ENCODE assay signal across 24 cellular contexts in genomic region chr7:137469191-137469811, GRCh38.
"Had no signal": no experiment of that assay in that cellular context is flagged by ENCODE, and none has a peak within 500 bp of the region (broad histone marks: within the 10 kb centered on the region; RNA-seq: fewer than 3 reads in every experiment).

No MANE protein-coding gene starts in this region.

- H3K36me3 Mint-ChIP-seq: activated naive CD8-positive, alpha-beta T cell treated with anti-CD3 and anti-CD28 coated beads for 36 hours; naive thymus-derived CD4-positive, alpha-beta T cell had no signal

- H3K27me3 ChIP-seq: esophagus squamous epithelium, gastroesophageal sphincter, upper lobe of left lung had no signal

- H3K9me3 Mint-ChIP-seq: activated naive CD8-positive, alpha-beta T cell treated with anti-CD3 and anti-CD28 coated beads for 36 hours; activated T-cell treated with anti-CD3 and anti-CD28 coated beads, Interleukin-2, amount 50 U/mL, for 4 hours; activated T-helper 2 cell treated with anti-CD3 and anti-CD28 coated beads, Interferon-gamma antibody, Interleukin-2, Interleukin-4, amounts not matched to agents 10 μg/mL and 5 μg/mL and 100 μg/mL, durations not matched to agents 14 hours and 24 hours and 36 hours; dendritic cell treated with granulocyte-macrophage colony-stimulating factor and Interleukin-4, amounts not matched to agents 40 ng/mL and 50 ng/mL, for 4 days had no signal

- DNase-seq: activated CD4-positive, alpha-beta T cell treated with anti-CD3 and anti-CD28 coated beads for 4 hours; activated CD4-positive, alpha-beta T cell treated with anti-CD3 and anti-CD28 coated beads, Interleukin-2, amount 50 U/mL, for 48 hours; activated CD4-positive, CD25-positive, alpha-beta regulatory T cell; activated CD8-positive, alpha-beta memory T cell treated with anti-CD3 and anti-CD28 coated beads, Interleukin-2, amount 50 U/mL, for 48 hours; activated naive CD4-positive, alpha-beta T cell treated with Interleukin-2 at 50 U/mL for 16 hours; activated naive CD8-positive, alpha-beta T cell treated with anti-CD3 and anti-CD28 coated beads for 36 hours; activated T-cell treated with anti-CD3 and anti-CD28 coated beads, Interleukin-2, amount 50 U/mL, for 4 hours; amniotic stem cell; effector memory CD4-positive, alpha-beta T cell; esophagus squamous epithelium; heart right ventricle; islet precursor cell; left colon; lower lobe of right lung; naive thymus-derived CD4-positive, alpha-beta T cell; SK-N-SH; stimulated activated CD4-positive, alpha-beta T cell treated with anti-CD3 and anti-CD28 coated beads, Interleukin-12 subunit alpha, Interleukin-12 subunit beta, amount 100 ng/mL, for 4 hours; stimulated activated CD4-positive, alpha-beta T cell treated with anti-CD3 and anti-CD28 coated beads, Interleukin-4, amount 100 ng/mL, for 4 hours; stimulated activated naive CD8-positive, alpha-beta T cell treated with anti-CD3 and anti-CD28 coated beads, Interleukin-15, Interleukin-2, amounts not matched to agents 100 U/mL and 50 U/mL, for 24 hours; upper lobe of left lung had no signal

- ATAC-seq: activated T-cell treated with anti-CD3 and anti-CD28 coated beads, Interleukin-2, amount 50 U/mL, for 4 hours; gastroesophageal sphincter; left colon; lower lobe of right lung; naive thymus-derived CD4-positive, alpha-beta T cell; stimulated activated naive CD8-positive, alpha-beta T cell treated with anti-CD3 and anti-CD28 coated beads, Interleukin-15, Interleukin-2, amounts not matched to agents 100 U/mL and 50 U/mL, for 24 hours had no signal

- H3K4me1 ChIP-seq: gastroesophageal sphincter, lower lobe of right lung, upper lobe of left lung had no signal

- H3K27ac ChIP-seq: esophagus squamous epithelium, gastroesophageal sphincter, heart right ventricle, lower lobe of right lung, upper lobe of left lung had no signal

- H3K27ac Mint-ChIP-seq: activated naive CD8-positive, alpha-beta T cell treated with anti-CD3 and anti-CD28 coated beads for 36 hours; activated T-helper 2 cell treated with anti-CD3 and anti-CD28 coated beads, Interferon-gamma antibody, Interleukin-2, Interleukin-4, amounts not matched to agents 10 μg/mL and 5 μg/mL and 100 μg/mL, durations not matched to agents 14 hours and 24 hours and 36 hours; dendritic cell treated with granulocyte-macrophage colony-stimulating factor and Interleukin-4, amounts not matched to agents 40 ng/mL and 50 ng/mL, for 4 days; naive thymus-derived CD4-positive, alpha-beta T cell had no signal

- H3K4me3 ChIP-seq: esophagus squamous epithelium, gastroesophageal sphincter, heart right ventricle, lower lobe of right lung, upper lobe of left lung had no signal

- H3K4me1 Mint-ChIP-seq: activated naive CD8-positive, alpha-beta T cell treated with anti-CD3 and anti-CD28 coated beads for 36 hours; naive thymus-derived CD4-positive, alpha-beta T cell; neural crest cell had no signal

- H3K27me3 Mint-ChIP-seq: dendritic cell treated with granulocyte-macrophage colony-stimulating factor and Interleukin-4, amounts not matched to agents 40 ng/mL and 50 ng/mL, for 4 days had no signal

- H3K4me3 Mint-ChIP-seq: activated naive CD8-positive, alpha-beta T cell treated with anti-CD3 and anti-CD28 coated beads for 36 hours; activated T-cell treated with anti-CD3 and anti-CD28 coated beads, Interleukin-2, amount 50 U/mL, for 4 hours; dendritic cell treated with granulocyte-macrophage colony-stimulating factor and Interleukin-4, amounts not matched to agents 40 ng/mL and 50 ng/mL, for 4 days; naive thymus-derived CD4-positive, alpha-beta T cell; neural crest cell had no signal

- H3K9me3 ChIP-seq: esophagus squamous epithelium, gastroesophageal sphincter, heart right ventricle, lower lobe of right lung, SK-N-SH, upper lobe of left lung had no signal
